Comparison of ENCODE assay signal across 33 cellular contexts in the genomic region with DNA sequence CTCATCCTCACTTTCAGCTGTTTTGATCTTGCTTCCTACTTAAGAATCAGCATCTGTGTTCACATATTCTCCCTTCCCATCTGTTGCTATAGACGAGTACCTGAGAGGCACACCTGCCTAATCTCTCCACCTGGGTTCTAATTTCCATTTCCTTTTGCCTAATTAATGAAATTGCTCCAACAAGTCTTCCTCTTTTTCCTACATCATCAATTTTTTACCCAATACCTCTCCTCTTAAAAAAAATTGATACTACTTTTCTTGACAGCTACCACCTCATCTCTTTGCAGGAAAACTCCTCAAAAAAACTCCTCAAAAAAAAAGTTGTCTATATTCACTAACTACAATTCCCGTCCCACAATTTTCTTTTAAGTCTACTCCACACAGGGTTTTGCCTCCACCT.
"Had no signal": no experiment of that assay in that cellular context is flagged by ENCODE, and none has a peak within 500 bp of the region (broad histone marks: within the 10 kb centered on the region; RNA-seq: fewer than 3 reads in every experiment).

No MANE protein-coding gene starts in this region.

- H3K27me3 Mint-ChIP-seq: activated CD4-positive, alpha-beta memory T cell treated with anti-CD3 and anti-CD28 coated beads for 36 hours; activated CD4-positive, alpha-beta T cell treated with anti-CD3 and anti-CD28 coated beads for 36 hours; activated CD4-positive, alpha-beta T cell treated with anti-CD3 and anti-CD28 coated beads, Interleukin-2, amount 10 ng/mL, durations not matched to agents 24 days and 14 days; activated CD8-positive, alpha-beta memory T cell treated with anti-CD3 and anti-CD28 coated beads, Interleukin-2, amount 10 ng/mL, durations not matched to agents 7 days and 5 days; activated naive CD4-positive, alpha-beta T cell treated with anti-CD3 and anti-CD28 coated beads, Interleukin-2, amount 50 U/mL, for 24 hours; activated naive CD8-positive, alpha-beta T cell treated with anti-CD3 and anti-CD28 coated beads for 36 hours; activated naive CD8-positive, alpha-beta T cell treated with anti-CD3 and anti-CD28 coated beads, Interleukin-2, amount 50 U/mL, for 24 hours; effector memory CD8-positive, alpha-beta T cell had no signal

- H3K27ac Mint-ChIP-seq: activated CD4-positive, alpha-beta memory T cell treated with anti-CD3 and anti-CD28 coated beads for 36 hours; activated CD4-positive, alpha-beta T cell treated with anti-CD3 and anti-CD28 coated beads for 36 hours; activated CD4-positive, alpha-beta T cell treated with anti-CD3 and anti-CD28 coated beads, Interleukin-2, amount 10 ng/mL, durations not matched to agents 24 days and 14 days; activated CD8-positive, alpha-beta memory T cell treated with anti-CD3 and anti-CD28 coated beads, Interleukin-2, amount 10 ng/mL, durations not matched to agents 7 days and 5 days; activated CD8-positive, alpha-beta T cell treated with anti-CD3 and anti-CD28 coated beads, Interleukin-2, amount 10 ng/mL, durations not matched to agents 7 days and 5 days; activated naive CD4-positive, alpha-beta T cell treated with anti-CD3 and anti-CD28 coated beads for 36 hours; activated naive CD4-positive, alpha-beta T cell treated with anti-CD3 and anti-CD28 coated beads, Interleukin-2, amount 50 U/mL, for 24 hours; activated naive CD8-positive, alpha-beta T cell treated with anti-CD3 and anti-CD28 coated beads for 36 hours; activated naive CD8-positive, alpha-beta T cell treated with anti-CD3 and anti-CD28 coated beads, Interleukin-2, amount 50 U/mL, for 24 hours; activated T-helper 1 cell treated with anti-CD3 and anti-CD28 coated beads, Interleukin-12 subunit alpha, Interleukin-12 subunit beta, Interleukin-2, Interleukin-4 antibody, amounts not matched to agents 30 ng/mL and 10 ng/mL and 1 ng/mL, durations not matched to agents 14 hours and 24 hours and 36 hours; activated T-helper 2 cell treated with anti-CD3 and anti-CD28 coated beads, Interferon-gamma antibody, Interleukin-2, Interleukin-4, amounts not matched to agents 10 μg/mL and 5 μg/mL and 100 μg/mL, durations not matched to agents 14 hours and 24 hours and 36 hours had no signal

- H3K4me3 ChIP-seq: adrenal gland, body of pancreas, esophagus muscularis mucosa, gastrocnemius medialis, heart left ventricle had no signal

- H3K27ac ChIP-seq: adrenal gland, body of pancreas, esophagus muscularis mucosa, foreskin keratinocyte, gastrocnemius medialis, heart left ventricle had no signal

- H3K27me3 ChIP-seq: adrenal gland, body of pancreas, esophagus muscularis mucosa, foreskin keratinocyte, gastrocnemius medialis, heart left ventricle had no signal

- H3K9me3 Mint-ChIP-seq: activated CD4-positive, alpha-beta memory T cell treated with anti-CD3 and anti-CD28 coated beads for 36 hours; activated CD4-positive, alpha-beta T cell treated with anti-CD3 and anti-CD28 coated beads, Interleukin-2, amount 10 ng/mL, durations not matched to agents 24 days and 14 days; activated naive CD4-positive, alpha-beta T cell treated with anti-CD3 and anti-CD28 coated beads for 36 hours; activated naive CD4-positive, alpha-beta T cell treated with anti-CD3 and anti-CD28 coated beads, Interleukin-2, amount 50 U/mL, for 24 hours; activated naive CD8-positive, alpha-beta T cell treated with anti-CD3 and anti-CD28 coated beads for 36 hours; activated naive CD8-positive, alpha-beta T cell treated with anti-CD3 and anti-CD28 coated beads, Interleukin-2, amount 50 U/mL, for 24 hours; activated T-helper 1 cell treated with anti-CD3 and anti-CD28 coated beads, Interleukin-12 subunit alpha, Interleukin-12 subunit beta, Interleukin-2, Interleukin-4 antibody, amounts not matched to agents 30 ng/mL and 10 ng/mL and 1 ng/mL, durations not matched to agents 14 hours and 24 hours and 36 hours; activated T-helper 2 cell treated with anti-CD3 and anti-CD28 coated beads, Interferon-gamma antibody, Interleukin-2, Interleukin-4, amounts not matched to agents 10 μg/mL and 5 μg/mL and 100 μg/mL, durations not matched to agents 14 hours and 24 hours and 36 hours; effector memory CD8-positive, alpha-beta T cell had no signal

- ATAC-seq: activated CD4-positive, alpha-beta T cell treated with anti-CD3 and anti-CD28 coated beads for 36 hours; activated CD8-positive, alpha-beta memory T cell treated with anti-CD3 and anti-CD28 coated beads, Interleukin-2, amount 10 ng/mL, durations not matched to agents 7 days and 5 days; activated CD8-positive, alpha-beta T cell treated with anti-CD3 and anti-CD28 coated beads, Interleukin-2, amount 10 ng/mL, durations not matched to agents 7 days and 5 days; activated naive CD8-positive, alpha-beta T cell treated with anti-CD3 and anti-CD28 coated beads, Interleukin-2, amount 50 U/mL, for 24 hours; body of pancreas; effector memory CD8-positive, alpha-beta T cell; foreskin keratinocyte; gastrocnemius medialis; heart left ventricle had no signal

- H3K36me3 ChIP-seq: adrenal gland, gastrocnemius medialis had no signal

- H3K4me1 Mint-ChIP-seq: activated naive CD8-positive, alpha-beta T cell treated with anti-CD3 and anti-CD28 coated beads for 36 hours had no signal

- DNase-seq: activated CD4-positive, alpha-beta memory T cell treated with anti-CD3 and anti-CD28 coated beads for 36 hours; activated CD4-positive, alpha-beta T cell treated with anti-CD3 and anti-CD28 coated beads for 36 hours; activated CD4-positive, alpha-beta T cell treated with anti-CD3 and anti-CD28 coated beads, Interleukin-2, amount 10 ng/mL, durations not matched to agents 24 days and 14 days; activated CD4-positive, CD25-positive, alpha-beta regulatory T cell; activated CD4-positive, CD25-positive, alpha-beta regulatory T cell treated with anti-CD3 and anti-CD28 coated beads, Interleukin-2, amount 50 U/mL, for 72 hours; activated CD8-positive, alpha-beta memory T cell treated with anti-CD3 and anti-CD28 coated beads, Interleukin-2, amount 10 ng/mL, durations not matched to agents 7 days and 5 days; activated CD8-positive, alpha-beta memory T cell treated with anti-CD3 and anti-CD28 coated beads, Interleukin-2, amount 50 U/mL, for 4 hours; activated CD8-positive, alpha-beta T cell treated with anti-CD3 and anti-CD28 coated beads, Interleukin-2, amount 10 ng/mL, durations not matched to agents 7 days and 5 days; activated effector memory CD4-positive, alpha-beta T cell treated with anti-CD3 and anti-CD28 coated beads, Interleukin-2, amount 50 U/mL, for 16 hours; activated naive CD4-positive, alpha-beta T cell treated with anti-CD3 and anti-CD28 coated beads for 36 hours; activated naive CD8-positive, alpha-beta T cell treated with anti-CD3 and anti-CD28 coated beads for 36 hours; activated naive CD8-positive, alpha-beta T cell treated with anti-CD3 and anti-CD28 coated beads, Interleukin-2, amount 50 U/mL, for 24 hours; activated T-cell treated with anti-CD3 and anti-CD28 coated beads, Interleukin-2, amount 50 U/mL, for 1 hour; activated T-cell treated with anti-CD3 and anti-CD28 coated beads, Interleukin-2, amount 50 U/mL, for 48 hours; adrenal gland; amygdala; aorta; body of pancreas; caudate nucleus; cortex of kidney; dermis blood vessel endothelial cell; effector CD4-positive, alpha-beta T cell; effector memory CD8-positive, alpha-beta T cell; erythroblast; foreskin keratinocyte; gastrocnemius medialis; glutamatergic neuron; heart left ventricle had no signal

- H3K4me1 ChIP-seq: adrenal gland, body of pancreas, esophagus muscularis mucosa, foreskin keratinocyte, gastrocnemius medialis, heart left ventricle had no signal

- H3K9me3 ChIP-seq: adrenal gland, body of pancreas, esophagus muscularis mucosa, gastrocnemius medialis, heart left ventricle had no signal

- FAIRE-seq: colon had no signal

- H3K4me3 Mint-ChIP-seq: activated CD4-positive, alpha-beta memory T cell treated with anti-CD3 and anti-CD28 coated beads for 36 hours; activated CD4-positive, alpha-beta T cell treated with anti-CD3 and anti-CD28 coated beads for 36 hours; activated CD4-positive, alpha-beta T cell treated with anti-CD3 and anti-CD28 coated beads, Interleukin-2, amount 10 ng/mL, durations not matched to agents 24 days and 14 days; activated CD8-positive, alpha-beta memory T cell treated with anti-CD3 and anti-CD28 coated beads, Interleukin-2, amount 10 ng/mL, durations not matched to agents 7 days and 5 days; activated CD8-positive, alpha-beta T cell treated with anti-CD3 and anti-CD28 coated beads, Interleukin-2, amount 10 ng/mL, durations not matched to agents 7 days and 5 days; activated naive CD4-positive, alpha-beta T cell treated with anti-CD3 and anti-CD28 coated beads for 36 hours; activated naive CD4-positive, alpha-beta T cell treated with anti-CD3 and anti-CD28 coated beads, Interleukin-2, amount 50 U/mL, for 24 hours; activated naive CD8-positive, alpha-beta T cell treated with anti-CD3 and anti-CD28 coated beads for 36 hours; activated naive CD8-positive, alpha-beta T cell treated with anti-CD3 and anti-CD28 coated beads, Interleukin-2, amount 50 U/mL, for 24 hours; activated T-helper 1 cell treated with anti-CD3 and anti-CD28 coated beads, Interleukin-12 subunit alpha, Interleukin-12 subunit beta, Interleukin-2, Interleukin-4 antibody, amounts not matched to agents 30 ng/mL and 10 ng/mL and 1 ng/mL, durations not matched to agents 14 hours and 24 hours and 36 hours; effector memory CD8-positive, alpha-beta T cell had no signal
